ENCODE assay signal across 8 cellular contexts in genomic region chr1:46133181-46133658, GRCh38. TPM values are rescaled to one million over a fixed set of nuclear protein-coding genes. Genes with fewer than 3 reads are reported as not detected.
DNase-seq lines count a peak whose midpoint lies in the region; ATAC-seq, FAIRE-seq and TF ChIP-seq lines count a peak whose summit lies in the region.

No MANE protein-coding gene starts in this region.

- H3K79me2 ChIP-seq in smooth muscle cell (ENCODE audit: low read depth), result peaks cover 29% of the 10 kb centered on the region

- H3K4me1 Mint-ChIP-seq in activated T-helper 2 cell treated with anti-CD3 and anti-CD28 coated beads, Interferon-gamma antibody, Interleukin-2, Interleukin-4, amounts not matched to agents 10 μg/mL and 5 μg/mL and 100 μg/mL, durations not matched to agents 14 hours and 24 hours and 36 hours (ENCODE audit: low read depth), result peaks cover 24% of the 10 kb centered on the region

- DNase-seq in NCI-H345 (lab: John Stamatoyannopoulos, UW) (peak; percentile 92), NCI-H345 treated with DMSO at 0.1 percent for 48 hours (lab: John Stamatoyannopoulos, UW; ENCODE audit: unreplicated experiment) (no peak), HTR-8/SVneo (ENCODE audit: insufficient read length, low spot score) (peak; percentile 61), right cardiac atrium (peak in 2 of 3 donors; percentile 72 to 89), smooth muscle cell (lab: John Stamatoyannopoulos, UW; ENCODE audit: unreplicated experiment) (no peak), dermis blood vessel endothelial cell (no peak)
- DNase-seq in activated T-helper 2 cell treated with anti-CD3 and anti-CD28 coated beads, Interferon-gamma antibody, Interleukin-2, Interleukin-4, amounts not matched to agents 10 μg/mL and 5 μg/mL and 100 μg/mL, durations not matched to agents 14 hours and 24 hours and 36 hours (ENCODE audit: low spot score), result no peak

- H3K9me3 ChIP-seq in right cardiac atrium (ENCODE audit: control insufficient read depth, low read length) (no peaks in the 10 kb centered on the region), smooth muscle cell (replicated peaks; ENCODE audit: low read depth) (no peaks in the 10 kb centered on the region)

- H3K27me3 Mint-ChIP-seq in activated T-helper 2 cell treated with anti-CD3 and anti-CD28 coated beads, Interferon-gamma antibody, Interleukin-2, Interleukin-4, amounts not matched to agents 10 μg/mL and 5 μg/mL and 100 μg/mL, durations not matched to agents 14 hours and 24 hours and 36 hours (ENCODE audit: low read depth), result peaks cover 59% of the 10 kb centered on the region

- H3K27ac ChIP-seq in right cardiac atrium (ENCODE audit: low read length), result peak overlapping the region; percentile 96
- peak overlapping the region; percentile 99 for H3K27ac ChIP-seq in smooth muscle cell (ENCODE audit: low read depth)

- peak overlapping the region; percentile 89 for H3K4me2 ChIP-seq in smooth muscle cell

- H3F3A ChIP-seq in smooth muscle cell (ENCODE audit: low read depth), result peaks cover 5% of the 10 kb centered on the region

- H3K9ac ChIP-seq in smooth muscle cell (ENCODE audit: low read depth), result peak overlapping the region; percentile 98

- intact Hi-C loops in activated T-helper 2 cell treated with anti-CD3 and anti-CD28 coated beads, Interferon-gamma antibody, Interleukin-2, Interleukin-4, amounts not matched to agents 10 μg/mL and 5 μg/mL and 100 μg/mL, durations not matched to agents 14 hours and 24 hours and 36 hours (cut with micrococcal nuclease), result loop anchor here (5.0 kb wide), 1 partner anchor 331 kb away; the partner anchor contains the start of gene MAST2
- intact Hi-C loops in right cardiac atrium (cut with DNase I), result loop anchor here in 2 of 4 donors (5.0 kb wide), 2 partner anchors 39 to 44 kb away; partner anchors contain the start of genes P3R3URF (in 1 of the 2) and TSPAN1 (in 1 of the 2)

- no peaks in the 10 kb centered on the region for H4K20me1 ChIP-seq in smooth muscle cell (ENCODE audit: low read depth)

- H3K27ac Mint-ChIP-seq in activated T-helper 2 cell treated with anti-CD3 and anti-CD28 coated beads, Interferon-gamma antibody, Interleukin-2, Interleukin-4, amounts not matched to agents 10 μg/mL and 5 μg/mL and 100 μg/mL, durations not matched to agents 14 hours and 24 hours and 36 hours, result peak overlapping the region; percentile 96

- ATAC-seq in GM21423 (IDR thresholded peaks at IDR 0.05; ENCODE audit: unreplicated experiment), result peak; percentile 50
- ATAC-seq in right cardiac atrium, result peak; percentile 67 to 73

- H3K27me3 ChIP-seq in right cardiac atrium (ENCODE audit: control insufficient read depth, insufficient read depth) (no peaks in the 10 kb centered on the region), smooth muscle cell (ENCODE audit: low read depth) (no peaks in the 10 kb centered on the region)

- peak overlapping the region; percentile 63 for H3K4me3 ChIP-seq in right cardiac atrium (ENCODE audit: low read length)
- peak overlapping the region; percentile 86 for H3K4me3 ChIP-seq in smooth muscle cell

- H3K9me3 Mint-ChIP-seq in activated T-helper 2 cell treated with anti-CD3 and anti-CD28 coated beads, Interferon-gamma antibody, Interleukin-2, Interleukin-4, amounts not matched to agents 10 μg/mL and 5 μg/mL and 100 μg/mL, durations not matched to agents 14 hours and 24 hours and 36 hours, result no peaks in the 10 kb centered on the region

- peak overlapping the region; percentile 68 for H2AFZ ChIP-seq in smooth muscle cell (ENCODE audit: low read depth)

- peak overlapping the region; percentile 94 for H3K4me3 Mint-ChIP-seq in activated T-helper 2 cell treated with anti-CD3 and anti-CD28 coated beads, Interferon-gamma antibody, Interleukin-2, Interleukin-4, amounts not matched to agents 10 μg/mL and 5 μg/mL and 100 μg/mL, durations not matched to agents 14 hours and 24 hours and 36 hours (ENCODE audit: low read depth)

- no peak for TF ChIP-seq CTCF in smooth muscle cell (IDR thresholded peaks at IDR 0.05; ENCODE audit: borderline replicate concordance, insufficient read depth, poor library complexity, severe bottlenecking)

- no peaks in the 10 kb centered on the region for H3K36me3 Mint-ChIP-seq in activated T-helper 2 cell treated with anti-CD3 and anti-CD28 coated beads, Interferon-gamma antibody, Interleukin-2, Interleukin-4, amounts not matched to agents 10 μg/mL and 5 μg/mL and 100 μg/mL, durations not matched to agents 14 hours and 24 hours and 36 hours (ENCODE audit: low read depth)

- H3K4me1 ChIP-seq in right cardiac atrium (ENCODE audit: control insufficient read depth, insufficient read depth, low read length) (peaks cover 9% of the 10 kb centered on the region), smooth muscle cell (ENCODE audit: low read depth) (peaks cover 45% of the 10 kb centered on the region)

- H3K36me3 ChIP-seq in smooth muscle cell (ENCODE audit: low read depth), result no peaks in the 10 kb centered on the region

- under 1% methylated on average over 22 of the region's 22 CpGs for WGBS in right cardiac atrium
- 3% methylated on average over 17 of the region's 22 CpGs for WGBS in smooth muscle cell (ENCODE audit: low lambda C conversion rate)

- no peak for FAIRE-seq in HTR-8/SVneo (lab: Jason Lieb, UNC)

RNA-seq across cellular contexts. Expression of gene PIK3R3, which starts 0.8 kb away (rescaled TPM):
- 2.8 and 3.3 TPM in 2 replicates for total RNA-seq in activated T-helper 2 cell treated with anti-CD3 and anti-CD28 coated beads, Interferon-gamma antibody, Interleukin-2, Interleukin-4, amounts not matched to agents 10 μg/mL and 5 μg/mL and 100 μg/mL, durations not matched to agents 14 hours and 24 hours and 36 hours
- 10 to 100 TPM; 30.5 to 49.8 (median 38.7) TPM for total RNA-seq in right cardiac atrium
- 20.0 TPM for polyA plus RNA-seq in right cardiac atrium
- 5.6 TPM in 2 replicates for total RNA-seq in smooth muscle cell
- 3.7 and 5.3 TPM in 2 replicates for polyA plus RNA-seq in smooth muscle cell
- total RNA-seq in dermis blood vessel endothelial cell, result 15.8 and 21.0 TPM in 2 replicates

RNA-seq across cellular contexts. Expression of gene TSPAN1, which starts 41.7 kb away (rescaled TPM):
- total RNA-seq in activated T-helper 2 cell treated with anti-CD3 and anti-CD28 coated beads, Interferon-gamma antibody, Interleukin-2, Interleukin-4, amounts not matched to agents 10 μg/mL and 5 μg/mL and 100 μg/mL, durations not matched to agents 14 hours and 24 hours and 36 hours, result 0.46 TPM in 1 of 2 replicates, not detected in the other
- 1 to 10 TPM; 1.0 to 2.4 (median 1.5) TPM for total RNA-seq in right cardiac atrium
- polyA plus RNA-seq in right cardiac atrium, result 1.3 TPM
- total RNA-seq in smooth muscle cell, result 1.7 and 10.8 TPM in 2 replicates
- polyA plus RNA-seq in smooth muscle cell, result 2.4 and 8.0 TPM in 2 replicates
- total RNA-seq in dermis blood vessel endothelial cell, result 0.28 and 0.68 TPM in 2 replicates

RNA-seq across cellular contexts. Expression of gene P3R3URF, which starts 43.1 kb away (rescaled TPM):
- total RNA-seq in activated T-helper 2 cell treated with anti-CD3 and anti-CD28 coated beads, Interferon-gamma antibody, Interleukin-2, Interleukin-4, amounts not matched to agents 10 μg/mL and 5 μg/mL and 100 μg/mL, durations not matched to agents 14 hours and 24 hours and 36 hours, result not detected in 2 replicates
- total RNA-seq in right cardiac atrium, result not detected
- polyA plus RNA-seq in right cardiac atrium, result not detected
- not detected in 2 replicates for total RNA-seq in smooth muscle cell
- not detected in 2 replicates for polyA plus RNA-seq in smooth muscle cell
- not detected in 2 replicates for total RNA-seq in dermis blood vessel endothelial cell

Comparison
In these comparisons a context has a peak if more than half of its experiments do, and no peak if none do; other contexts are left out.
1. DNase-seq: peak in NCI-H345 (single experiment), HTR-8/SVneo (single experiment) and right cardiac atrium (2 of 3); none in NCI-H345 treated with DMSO at 0.1 percent for 48 hours (single experiment), activated T-helper 2 cell treated with anti-CD3 and anti-CD28 coated beads, Interferon-gamma antibody, Interleukin-2, Interleukin-4, amounts not matched to agents 10 μg/mL and 5 μg/mL and 100 μg/mL, durations not matched to agents 14 hours and 24 hours and 36 hours (single experiment), smooth muscle cell (single experiment) and dermis blood vessel endothelial cell (single experiment).